11 cellular contexts compared by ENCODE assay signal in the genomic region with DNA sequence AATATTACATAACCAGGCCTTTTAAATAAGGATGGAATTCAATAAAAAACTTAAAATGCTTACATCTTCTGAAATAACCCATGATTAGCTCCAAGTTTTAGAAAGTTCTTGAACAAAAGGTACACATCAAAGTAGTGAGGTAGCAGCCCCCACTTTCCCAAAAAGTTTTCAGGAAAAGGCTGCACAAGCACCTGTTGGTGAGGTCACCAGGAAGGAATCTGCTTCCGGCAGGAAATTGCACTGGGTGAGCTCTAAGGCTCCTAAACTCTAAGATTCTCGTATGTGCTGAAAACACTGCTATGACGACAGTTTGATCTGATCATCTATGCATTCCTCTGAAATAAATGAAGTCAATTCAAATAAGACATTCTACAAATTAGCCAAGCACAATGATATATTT. TPM values are rescaled to one million over a fixed set of nuclear protein-coding genes. Genes with fewer than 3 reads are reported as not detected.
DNase-seq lines count a peak whose midpoint lies in the region; ATAC-seq, FAIRE-seq and TF ChIP-seq lines count a peak whose summit lies in the region.
"Had no signal": no experiment of that assay in that cellular context is flagged by ENCODE, and none has a peak within 500 bp of the region (broad histone marks: within the 10 kb centered on the region; RNA-seq: fewer than 3 reads in every experiment).

No MANE protein-coding gene starts in this region.

- H3K27me3 ChIP-seq in pancreas = no peaks in the 10 kb centered on the region

- TF ChIP-seq CTCF in HEK293 (tag by site-specific recombination; IDR thresholded peaks at IDR 0.05) (no peak), pancreas (IDR thresholded peaks at IDR 0.05) (no peak)

- H3K4me3 ChIP-seq in HEK293 (ENCODE audit: low read depth, low read length) = peak overlapping the region; percentile 11
- H3K4me3 ChIP-seq in pancreas = no peak overlapping the region

- no peaks in the 10 kb centered on the region for H3K9me3 ChIP-seq in HEK293 (ENCODE audit: control insufficient read depth, insufficient read depth, low read depth, low read length)
- no peaks in the 10 kb centered on the region for H3K9me3 ChIP-seq in pancreas

- H3K27ac ChIP-seq in HEK293 (ENCODE audit: extremely low read depth, low read depth, low read length) (no peak overlapping the region), pancreas (no peak overlapping the region)

- ATAC-seq in SK-N-SH treated with all-trans-retinoic acid at 6 μM for 48 hours = peak; percentile 70
- peak; percentile 46 to 55 (median 54) for ATAC-seq in pancreas
- no peak for ATAC-seq in GM21825 (IDR thresholded peaks at IDR 0.05; ENCODE audit: unreplicated experiment)
- no peak for ATAC-seq in GM18868 (IDR thresholded peaks at IDR 0.05; ENCODE audit: unreplicated experiment)
- ATAC-seq in HG02852 (IDR thresholded peaks at IDR 0.05; ENCODE audit: unreplicated experiment) = no peak

- H3K36me3 ChIP-seq in HEK293 (ENCODE audit: control insufficient read depth in 2 of 2, insufficient read depth in 1 of 2, low read length in 2 of 2) (no peaks in the 10 kb centered on the region), pancreas (no peaks in the 10 kb centered on the region)

- no peak for FAIRE-seq in pancreas (lab: Jason Lieb, UNC)
- FAIRE-seq: D721Med had no signal

- H3K4me1 ChIP-seq in HEK293 (ENCODE audit: control insufficient read depth, insufficient read depth, low read length) (peaks cover 5% of the 10 kb centered on the region; the same call in 1 of the 2 replicates), pancreas (no peaks in the 10 kb centered on the region)

- POLR2A ChIA-PET in HEK293 (lab: Yijun Ruan, JAX) = interaction anchor here (0.6 to 0.7 kb wide), 2 partner anchors 11 to 24 kb away, joined by 3 to 5 read pairs; no protein-coding TSS in a partner anchor

- DNase-seq in foreskin melanocyte (peak; percentile 69), pancreas (no peak), NCI-H2107 (lab: John Stamatoyannopoulos, UW) (no peak)
- DNase-seq: NCI-H446 treated with DMSO at 0.1 percent for 48 hours, T-helper 9 cell had no signal

- WGBS in pancreas, 2 donors = 63 to 74% methylated on average over 3 of the region's 3 CpGs

- CTCF ChIA-PET in HEK293 (lab: Yijun Ruan, JAX) = interaction anchor here (2.6 kb wide), 1 partner anchor 323 kb away, joined by 5 read pairs; no protein-coding TSS in a partner anchor

- intact Hi-C loops in pancreas (cut with DNase I) = no loop called here

TF ChIP-seq in HEK293, 187 proteins besides CTCF, POLR2A, EP300 and RAD21:
- TF ChIP-seq ATF2 (tag by site-specific recombination; IDR thresholded peaks at IDR 0.05; ENCODE audit: low read depth) (peak; percentile 46; the same call in 1 of the 2 replicates), ZNF513 (tag by site-specific recombination; IDR thresholded peaks at IDR 0.05) (no peak), ZNF837 (tag by site-specific recombination; IDR thresholded peaks at IDR 0.05) (no peak), ZNF335 (tag by site-specific recombination; conservative IDR thresholded peaks at IDR 0.05) (0 out of 2 replicates have a peak, but pooled peaks have one; percentile 38), SCRT2 (tag by site-specific recombination; IDR thresholded peaks at IDR 0.05) (peak; percentile 91), ZNF629 (tag by site-specific recombination; IDR thresholded peaks at IDR 0.05) (0 out of 2 replicates have a peak, but pooled peaks have one; percentile 39), ZBTB17 (tag by site-specific recombination; IDR thresholded peaks at IDR 0.05) (0 out of 2 replicates have a peak, but pooled peaks have one; percentile 12), PRDM1 (tag by site-specific recombination; IDR thresholded peaks at IDR 0.05) (peak; percentile 85), SCRT1 (tag by site-specific recombination; IDR thresholded peaks at IDR 0.05; ENCODE audit: borderline replicate concordance) (no peak)
- TF ChIP-seq, protein P1, sequence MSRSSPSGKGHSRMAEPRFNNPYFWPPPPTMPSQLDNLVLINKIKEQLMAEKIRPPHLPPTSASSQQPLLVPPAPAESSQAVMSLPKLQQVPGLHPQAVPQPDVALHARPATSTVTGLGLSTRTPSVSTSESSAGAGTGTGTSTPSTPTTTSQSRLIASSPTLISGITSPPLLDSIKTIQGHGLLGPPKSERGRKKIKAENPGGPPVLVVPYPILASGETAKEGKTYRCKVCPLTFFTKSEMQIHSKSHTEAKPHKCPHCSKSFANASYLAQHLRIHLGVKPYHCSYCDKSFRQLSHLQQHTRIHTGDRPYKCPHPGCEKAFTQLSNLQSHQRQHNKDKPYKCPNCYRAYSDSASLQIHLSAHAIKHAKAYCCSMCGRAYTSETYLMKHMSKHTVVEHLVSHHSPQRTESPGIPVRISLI (tag by site-specific recombination; IDR thresholded peaks at IDR 0.05) = 0 out of 2 replicates have a peak, but pooled peaks have one; percentile 35

TF ChIP-seq in SK-N-SH treated with all-trans-retinoic acid at 6 μM for 48 hours, 23 proteins besides CTCF, POLR2A, EP300 and RAD21 (continues in another document):
- TF ChIP-seq CSRNP3 (CRISPR knock-in tag; IDR thresholded peaks at IDR 0.05) = no peak
- TF ChIP-seq GLIS3 (CRISPR knock-in tag; IDR thresholded peaks at IDR 0.05) = no peak
- no peak for TF ChIP-seq POU6F1 (CRISPR knock-in tag; IDR thresholded peaks at IDR 0.05; ENCODE audit: borderline replicate concordance, low read depth)
- TF ChIP-seq TSHZ2 (CRISPR knock-in tag; IDR thresholded peaks at IDR 0.05) = no peak
- TF ChIP-seq RARB (CRISPR knock-in tag; IDR thresholded peaks at IDR 0.05) = no peak
- no peak for TF ChIP-seq TCF4 (CRISPR knock-in tag; IDR thresholded peaks at IDR 0.05; ENCODE audit: borderline replicate concordance)
- no peak for TF ChIP-seq ARNTL (CRISPR knock-in tag; IDR thresholded peaks at IDR 0.05; ENCODE audit: borderline replicate concordance, low read depth)
- TF ChIP-seq, protein P2, sequence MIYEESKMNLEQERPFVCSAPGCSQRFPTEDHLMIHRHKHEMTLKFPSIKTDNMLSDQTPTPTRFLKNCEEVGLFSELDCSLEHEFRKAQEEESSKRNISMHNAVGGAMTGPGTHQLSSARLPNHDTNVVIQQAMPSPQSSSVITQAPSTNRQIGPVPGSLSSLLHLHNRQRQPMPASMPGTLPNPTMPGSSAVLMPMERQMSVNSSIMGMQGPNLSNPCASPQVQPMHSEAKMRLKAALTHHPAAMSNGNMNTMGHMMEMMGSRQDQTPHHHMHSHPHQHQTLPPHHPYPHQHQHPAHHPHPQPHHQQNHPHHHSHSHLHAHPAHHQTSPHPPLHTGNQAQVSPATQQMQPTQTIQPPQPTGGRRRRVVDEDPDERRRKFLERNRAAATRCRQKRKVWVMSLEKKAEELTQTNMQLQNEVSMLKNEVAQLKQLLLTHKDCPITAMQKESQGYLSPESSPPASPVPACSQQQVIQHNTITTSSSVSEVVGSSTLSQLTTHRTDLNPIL (CRISPR knock-in tag; IDR thresholded peaks at IDR 0.05; ENCODE audit: low read depth) = no peak
- TF ChIP-seq ZFP30 (CRISPR knock-in tag; IDR thresholded peaks at IDR 0.05) = no peak
- TF ChIP-seq ZNF70 (CRISPR knock-in tag; IDR thresholded peaks at IDR 0.05) = no peak
- TF ChIP-seq BACH2 (CRISPR knock-in tag; IDR thresholded peaks at IDR 0.05; ENCODE audit: borderline replicate concordance) = no peak

RNA-seq across cellular contexts. Expression of gene TTC7B, which starts 34.3 kb away (rescaled TPM):
- total RNA-seq in pancreas = 10 to 100 TPM; 26.3 to 39.6 (median 30.0) TPM
- polyA plus RNA-seq in pancreas = 10 to 100 TPM in 1 of 2 donors, 1 to 10 TPM in 1; 8.9 to 13.9 TPM

Comparison
In these comparisons a context has a peak if more than half of its experiments do, and no peak if none do; other contexts are left out.
1. ATAC-seq: peak in SK-N-SH treated with all-trans-retinoic acid at 6 μM for 48 hours (single experiment) and pancreas (4 of 4); none in GM21825 (single experiment), GM18868 (single experiment) and HG02852 (single experiment).